ENCODE assay signal across 16 cellular contexts in the genomic region with DNA sequence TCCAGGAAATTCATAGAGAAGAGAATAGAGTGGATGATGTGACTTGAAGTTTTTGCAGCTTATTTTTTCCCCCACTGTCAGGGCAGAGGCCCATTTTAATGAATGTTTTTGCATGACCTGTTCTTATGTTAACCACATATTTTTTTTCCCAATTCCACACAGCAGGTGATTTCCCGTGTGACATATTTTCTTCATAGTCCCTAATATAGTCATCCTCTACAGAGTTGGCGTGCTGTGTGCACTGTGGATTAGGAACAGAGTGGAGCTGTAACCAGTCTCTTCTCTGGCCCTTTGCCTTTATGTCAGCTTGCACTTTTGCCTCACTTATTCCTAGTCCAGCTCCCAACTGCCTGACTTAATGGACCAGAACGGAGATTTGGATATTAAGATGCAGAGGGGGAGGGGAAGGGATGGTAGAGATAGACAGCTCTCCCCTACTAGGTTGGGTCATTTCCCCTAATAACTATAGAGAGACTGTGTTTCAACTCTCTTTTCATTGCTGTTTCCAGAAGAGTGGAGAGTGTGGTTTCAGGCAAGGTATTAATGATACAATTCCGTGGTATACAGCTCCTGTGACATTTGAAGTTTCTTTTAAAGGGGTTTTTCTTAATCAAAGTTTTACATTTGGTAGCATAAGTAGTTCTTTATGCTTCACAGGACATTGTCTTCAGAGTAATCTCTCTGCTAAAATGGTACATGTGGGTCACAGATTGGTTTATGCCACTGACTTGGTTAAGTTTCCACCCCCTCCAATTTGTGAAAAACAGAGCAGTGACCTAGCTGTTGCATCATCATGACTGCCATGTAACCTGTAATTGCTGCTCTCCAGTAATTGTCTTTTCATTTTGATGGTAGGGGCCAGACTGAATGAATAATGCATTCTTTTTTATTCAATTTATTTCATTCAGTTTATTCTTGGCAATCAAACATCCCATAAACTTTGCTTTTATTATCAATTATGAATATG.
DNase-seq lines count a peak whose midpoint lies in the region; ATAC-seq, FAIRE-seq and TF ChIP-seq lines count a peak whose summit lies in the region.
"Had no signal": no experiment of that assay in that cellular context is flagged by ENCODE, and none has a peak within 500 bp of the region (broad histone marks: within the 10 kb centered on the region; RNA-seq: fewer than 3 reads in every experiment).

No MANE protein-coding gene starts in this region.

- no peak for TF ChIP-seq CTCF in RWPE2 (IDR thresholded peaks at IDR 0.05; ENCODE audit: poor library complexity, severe bottlenecking)
- TF ChIP-seq CTCF in H1 (IDR thresholded peaks at IDR 0.05; ENCODE audit: control extremely low read depth in 1 of 3, insufficient read depth in 1 of 3, low read depth in 1 of 3, low read length in 3 of 3), result no peak
- no peak for TF ChIP-seq CTCF in GM20000 (IDR thresholded peaks at IDR 0.05; ENCODE audit: extremely low read depth, missing control alignments)

- ATAC-seq in RWPE2 (ENCODE audit: low read depth), result no peak
- peak; percentile 89 for ATAC-seq in stimulated activated naive B cell treated with anti-CD40 and anti-IgM and Interleukin-4, amounts not matched to agents 10 μg/mL and 1 μg/mL and 100 μg/mL, for 72 hours (replicated peaks)

- peak; percentile 60 for FAIRE-seq in H1 (lab: Jason Lieb, UNC)
- no peak for FAIRE-seq in GM19239 (lab: Jason Lieb, UNC)

- H2BK12ac ChIP-seq in H1 (ENCODE audit: low read depth, low read length), result peak overlapping the region; percentile 93; the same call in 1 of the 2 replicates

- CTCF ChIA-PET in activated naive CD4-positive, alpha-beta T cell treated with anti-CD3 and anti-CD28 coated beads for 36 hours (lab: Charles Lee), result interaction anchor here (0.6 to 2.9 kb wide), 6 partner anchors 14 to 375 kb away, joined by 3 to 15 read pairs (median 3); a partner anchor contains a TSS
- CTCF ChIA-PET in activated naive CD4-positive, alpha-beta T cell treated with anti-CD3 and anti-CD28 coated beads, Interleukin-2, amount 10 ng/mL, durations not matched to agents 7 days and 5 days (lab: Charles Lee), result interaction anchor here (0.6 to 2.4 kb wide), 3 partner anchors 15 to 92 kb away, joined by 3 to 6 read pairs (median 3); a partner anchor contains a TSS
- CTCF ChIA-PET in H1 (lab: Charles Lee; ENCODE audit: partially characterized antibody), result interaction anchor here (0.5 to 2.0 kb wide), 5 partner anchors 15 to 392 kb away, joined by 3 to 13 read pairs (median 4); no protein-coding TSS in a partner anchor

- H3K23ac ChIP-seq in H1 (ENCODE audit: insufficient read length), result no peak overlapping the region

- H3K79me2 ChIP-seq in H1 (ENCODE audit: control insufficient read depth in 1 of 2, insufficient read depth in 2 of 2, low read length in 2 of 2), result peaks cover 0 to 4% of the 10 kb centered on the region in 2 experiments; a peak in 1 of 4 replicates

- peaks cover 44% of the 10 kb centered on the region for H3K4me1 Mint-ChIP-seq in activated naive CD4-positive, alpha-beta T cell treated with anti-CD3 and anti-CD28 coated beads for 36 hours (ENCODE audit: low read depth)
- peaks cover 55% of the 10 kb centered on the region for H3K4me1 Mint-ChIP-seq in activated naive CD4-positive, alpha-beta T cell treated with anti-CD3 and anti-CD28 coated beads, Interleukin-2, amount 10 ng/mL, durations not matched to agents 7 days and 5 days
- peaks cover 14 to 42% of the 10 kb centered on the region in 2 donors for H3K4me1 Mint-ChIP-seq in stimulated activated naive B cell treated with anti-CD40 and anti-IgM and Interleukin-4, amounts not matched to agents 10 μg/mL and 1 μg/mL and 100 μg/mL, for 72 hours

- no peak overlapping the region for H3K4ac ChIP-seq in H1 (replicated peaks; ENCODE audit: insufficient read length, low read depth, low read length)

- H3K9me3 Mint-ChIP-seq in activated naive CD4-positive, alpha-beta T cell treated with anti-CD3 and anti-CD28 coated beads for 36 hours, result no peaks in the 10 kb centered on the region
- H3K9me3 Mint-ChIP-seq in activated naive CD4-positive, alpha-beta T cell treated with anti-CD3 and anti-CD28 coated beads, Interleukin-2, amount 10 ng/mL, durations not matched to agents 7 days and 5 days, result no peaks in the 10 kb centered on the region
- no peaks in the 10 kb centered on the region for H3K9me3 Mint-ChIP-seq in stimulated activated naive B cell treated with anti-CD40 and anti-IgM and Interleukin-4, amounts not matched to agents 10 μg/mL and 1 μg/mL and 100 μg/mL, for 72 hours

- no peak overlapping the region for H3K56ac ChIP-seq in H1 (replicated peaks; ENCODE audit: insufficient read length, low read depth, low read length)

- H4K8ac ChIP-seq in H1 (ENCODE audit: extremely low read depth, insufficient read depth, low read length), result no peak overlapping the region

- peak; percentile 25 for DNase-seq in activated naive CD4-positive, alpha-beta T cell treated with anti-CD3 and anti-CD28 coated beads for 36 hours
- no peak for DNase-seq in activated naive CD4-positive, alpha-beta T cell treated with anti-CD3 and anti-CD28 coated beads, Interleukin-2, amount 10 ng/mL, durations not matched to agents 7 days and 5 days
- no peak for DNase-seq in RWPE2 (ENCODE audit: low spot score)
- no peak for DNase-seq in H1 (ENCODE audit: low read depth in 1 of 2, low spot score in 2 of 2)
- DNase-seq in stimulated activated naive B cell treated with anti-CD40 and anti-IgM and Interleukin-4, amounts not matched to agents 10 μg/mL and 1 μg/mL and 100 μg/mL, for 72 hours, result no peak
- DNase-seq in NCI-H510A treated with DMSO at 0.1 percent for 48 hours (lab: John Stamatoyannopoulos, UW), result no peak
- DNase-seq in GM20000 (ENCODE audit: low spot score), result no peak
- no peak for DNase-seq in GM19239 (ENCODE audit: insufficient read length, low spot score)
- DNase-seq: amygdala; dermis blood vessel endothelial cell; GM23248; KBM-7; mammary epithelial cell; NCI-H1436; stimulated activated CD4-positive, alpha-beta T cell treated with anti-CD3 and anti-CD28 coated beads, Interleukin-12 subunit alpha, Interleukin-12 subunit beta, amount 100 ng/mL, for 4 hours; T-helper 9 cell had no signal

- peaks cover 25% of the 10 kb centered on the region for H3K4me1 ChIP-seq in RWPE2 (ENCODE audit: insufficient read depth, poor library complexity, severe bottlenecking)
- peaks cover 11 to 41% (median 32%) of the 10 kb centered on the region in 4 experiments for H3K4me1 ChIP-seq in H1 (replicated peaks in 1 of 4; ENCODE audit: control insufficient read depth in 3 of 4, insufficient read depth in 4 of 4, low read length in 3 of 4)

- H3K4me3 Mint-ChIP-seq in activated naive CD4-positive, alpha-beta T cell treated with anti-CD3 and anti-CD28 coated beads for 36 hours, result no peak overlapping the region
- H3K4me3 Mint-ChIP-seq in activated naive CD4-positive, alpha-beta T cell treated with anti-CD3 and anti-CD28 coated beads, Interleukin-2, amount 10 ng/mL, durations not matched to agents 7 days and 5 days, result no peak overlapping the region
- peak overlapping the region; percentile 5 to 36 for H3K4me3 Mint-ChIP-seq in stimulated activated naive B cell treated with anti-CD40 and anti-IgM and Interleukin-4, amounts not matched to agents 10 μg/mL and 1 μg/mL and 100 μg/mL, for 72 hours

- H2BK15ac ChIP-seq in H1 (ENCODE audit: low read length), result no peak overlapping the region

- H3K14ac ChIP-seq in H1 (ENCODE audit: insufficient read length), result no peak overlapping the region

- H2BK5ac ChIP-seq in H1 (ENCODE audit: low read depth, low read length), result no peak overlapping the region

- intact Hi-C loops in activated naive CD4-positive, alpha-beta T cell treated with anti-CD3 and anti-CD28 coated beads for 36 hours (cut with micrococcal nuclease), result no loop called here

- no peak overlapping the region for H2BK120ac ChIP-seq in H1 (replicated peaks; ENCODE audit: low read depth, low read length)

- H4K5ac ChIP-seq in H1 (ENCODE audit: insufficient read length, low read depth, low read length), result no peak overlapping the region

- H4K91ac ChIP-seq in H1 (replicated peaks; ENCODE audit: insufficient read length, low read length), result no peak overlapping the region

- H3K9ac ChIP-seq in H1 (replicated peaks in 1 of 4; ENCODE audit: extremely low read depth in 1 of 4, low read depth in 3 of 4, low read length in 3 of 4), result 0 out of 7 replicates have a peak overlapping the region, but pooled peaks of 1 of the 4 experiments have one; percentile 50
- H3K9ac ChIP-seq: GM23248 had no signal

- peak overlapping the region; percentile 58 for H3K27ac ChIP-seq in RWPE2 (ENCODE audit: poor library complexity, severe bottlenecking)
- H3K27ac ChIP-seq in H1 (ENCODE audit: low read depth, low read length), result peak overlapping the region; percentile 4; the same call in 1 of the 2 replicates
- H3K27ac ChIP-seq: GM23248 had no signal

- TF ChIP-seq POLR2A in H1 (IDR thresholded peaks at IDR 0.05; ENCODE audit: control extremely low read depth in 1 of 2, low read depth in 2 of 2, low read length in 2 of 2), result no peak

- 58% methylated on average over 4 of the region's 4 CpGs; no CpG with 5 or more reads in 1 of the 2 experiments for WGBS in H1 (ENCODE audit: extremely low coverage in 1 of 2, insufficient coverage in 1 of 2, insufficient read length in 1 of 2, insufficient replicate concordance in 2 of 2, low coverage in 1 of 2, low lambda C conversion rate in 2 of 2, missing lambda C conversion rate in 1 of 2), 2 experiments

- peak overlapping the region; percentile 65 for H3K27ac Mint-ChIP-seq in activated naive CD4-positive, alpha-beta T cell treated with anti-CD3 and anti-CD28 coated beads for 36 hours
- H3K27ac Mint-ChIP-seq in activated naive CD4-positive, alpha-beta T cell treated with anti-CD3 and anti-CD28 coated beads, Interleukin-2, amount 10 ng/mL, durations not matched to agents 7 days and 5 days, result no peak overlapping the region
- peak overlapping the region; percentile 86 for H3K27ac Mint-ChIP-seq in stimulated activated naive B cell treated with anti-CD40 and anti-IgM and Interleukin-4, amounts not matched to agents 10 μg/mL and 1 μg/mL and 100 μg/mL, for 72 hours

- no peaks in the 10 kb centered on the region for H3K79me1 ChIP-seq in H1 (ENCODE audit: low read depth, low read length)

- POLR2A ChIA-PET in H1 (lab: Charles Lee; ENCODE audit: partially characterized antibody), result interaction anchor here (0.7 to 1.8 kb wide), 6 partner anchors 8 to 145 kb away, joined by 3 read pairs; no protein-coding TSS in a partner anchor

- no peak overlapping the region for H2AFZ ChIP-seq in H1 (ENCODE audit: low read length)
- H2AFZ ChIP-seq: GM23248 had no signal

- H2AK5ac ChIP-seq in H1 (ENCODE audit: low read depth, low read length), result peak overlapping the region; percentile 94; the same call in 1 of the 2 replicates

- no peak for TF ChIP-seq RAD21 in H1 (IDR thresholded peaks at IDR 0.05 in 1 of 2, conservative IDR thresholded peaks at IDR 0.05 in 1 of 2; ENCODE audit: low read depth in 2 of 2, low read length in 2 of 2)

- H3K18ac ChIP-seq in H1 (ENCODE audit: extremely low read depth, low read length), result no peak overlapping the region

- no peak for TF ChIP-seq EP300 in H1 (IDR thresholded peaks at IDR 0.05; ENCODE audit: borderline replicate concordance in 1 of 2, low read depth in 2 of 2, low read length in 2 of 2)

- H3K36me3 ChIP-seq in RWPE2 (ENCODE audit: low read depth), result peaks cover 27% of the 10 kb centered on the region
- peaks cover 0 to 8% (median 0%) of the 10 kb centered on the region in 4 experiments; a peak in 2 of 8 replicates for H3K36me3 ChIP-seq in H1 (ENCODE audit: control insufficient read depth in 2 of 4, insufficient read depth in 4 of 4, low read length in 3 of 4)

- peaks cover 32% of the 10 kb centered on the region for H3K36me3 Mint-ChIP-seq in activated naive CD4-positive, alpha-beta T cell treated with anti-CD3 and anti-CD28 coated beads for 36 hours (ENCODE audit: low read depth)
- H3K36me3 Mint-ChIP-seq in activated naive CD4-positive, alpha-beta T cell treated with anti-CD3 and anti-CD28 coated beads, Interleukin-2, amount 10 ng/mL, durations not matched to agents 7 days and 5 days, result peaks cover 63% of the 10 kb centered on the region
- H3K36me3 Mint-ChIP-seq in stimulated activated naive B cell treated with anti-CD40 and anti-IgM and Interleukin-4, amounts not matched to agents 10 μg/mL and 1 μg/mL and 100 μg/mL, for 72 hours, result peaks cover 16 to 40% of the 10 kb centered on the region in 2 donors

- no peaks in the 10 kb centered on the region for H3K23me2 ChIP-seq in H1 (ENCODE audit: low read depth, low read length)

- H3K27me3 Mint-ChIP-seq in activated naive CD4-positive, alpha-beta T cell treated with anti-CD3 and anti-CD28 coated beads for 36 hours (ENCODE audit: low read depth), result no peaks in the 10 kb centered on the region
- no peaks in the 10 kb centered on the region for H3K27me3 Mint-ChIP-seq in activated naive CD4-positive, alpha-beta T cell treated with anti-CD3 and anti-CD28 coated beads, Interleukin-2, amount 10 ng/mL, durations not matched to agents 7 days and 5 days
- no peaks in the 10 kb centered on the region for H3K27me3 Mint-ChIP-seq in stimulated activated naive B cell treated with anti-CD40 and anti-IgM and Interleukin-4, amounts not matched to agents 10 μg/mL and 1 μg/mL and 100 μg/mL, for 72 hours

- no peaks in the 10 kb centered on the region for H4K20me1 ChIP-seq in H1 (replicated peaks in 1 of 2; ENCODE audit: control insufficient read depth in 1 of 2, insufficient read depth in 2 of 2, low read length in 2 of 2)

- H3K4me3 ChIP-seq in RWPE2 (ENCODE audit: severe bottlenecking), result no peak overlapping the region
- peak overlapping the region in 1 of 4 experiments; percentile 22; a peak in 2 of 8 replicates for H3K4me3 ChIP-seq in H1 (ENCODE audit: extremely low read depth in 1 of 4, insufficient read depth in 2 of 4, low read depth in 3 of 4, low read length in 4 of 4)
- H3K4me3 ChIP-seq: GM23248 had no signal

- H3K9me3 ChIP-seq in RWPE2 (ENCODE audit: severe bottlenecking) (no peaks in the 10 kb centered on the region), H1 (ENCODE audit: insufficient read depth in 2 of 2, low read depth in 1 of 2, low read length in 1 of 2) (no peaks in the 10 kb centered on the region)

- H2BK20ac ChIP-seq in H1 (ENCODE audit: low read length), result peak overlapping the region; percentile 25; the same call in 1 of the 2 replicates

- H3K4me2 ChIP-seq in H1 (ENCODE audit: insufficient read depth in 1 of 2, low read depth in 2 of 2, low read length in 2 of 2), result peak overlapping the region; percentile 23 to 78; a peak in 3 of 4 replicates

- H3K27me3 ChIP-seq in RWPE2 (ENCODE audit: insufficient read depth, poor library complexity, severe bottlenecking), result no peaks in the 10 kb centered on the region
- H3K27me3 ChIP-seq in H1 (replicated peaks in 1 of 4; ENCODE audit: control insufficient read depth in 3 of 4, extremely low read depth in 1 of 4, insufficient read depth in 3 of 4, low read length in 3 of 4), result no peaks in the 10 kb centered on the region

Comparison
In these comparisons a context has a peak if more than half of its experiments do, and no peak if none do; other contexts are left out.
1. H3K4me3 Mint-ChIP-seq: peak in stimulated activated naive B cell treated with anti-CD40 and anti-IgM and Interleukin-4, amounts not matched to agents 10 μg/mL and 1 μg/mL and 100 μg/mL, for 72 hours (2 of 2); none in activated naive CD4-positive, alpha-beta T cell treated with anti-CD3 and anti-CD28 coated beads for 36 hours (single experiment) and activated naive CD4-positive, alpha-beta T cell treated with anti-CD3 and anti-CD28 coated beads, Interleukin-2, amount 10 ng/mL, durations not matched to agents 7 days and 5 days (single experiment).